In genomic region chr4:78533854-78534253, GRCh38 we compare ENCODE assay signal across 16 cellular contexts. TPM values are rescaled to one million over a fixed set of nuclear protein-coding genes. Genes with fewer than 3 reads are reported as not detected.
DNase-seq lines count a peak whose midpoint lies in the region; ATAC-seq and TF ChIP-seq lines count a peak whose summit lies in the region.
"Had no signal": no experiment of that assay in that cellular context is flagged by ENCODE, and none has a peak within 500 bp of the region (broad histone marks: within the 10 kb centered on the region; RNA-seq: fewer than 3 reads in every experiment).

No MANE protein-coding gene starts in this region.

- H3K9ac ChIP-seq in HCT116 (ENCODE audit: low read length), result peak overlapping the region; percentile 58

- H3K9me3 ChIP-seq in HCT116 (ENCODE audit: control insufficient read depth in 1 of 2, insufficient read depth in 1 of 2, low read depth in 1 of 2, low read length in 2 of 2), result no peaks in the 10 kb centered on the region
- H3K9me3 ChIP-seq in body of pancreas, result no peaks in the 10 kb centered on the region
- H3K9me3 ChIP-seq in mesodermal cell (ENCODE audit: control insufficient read depth, low read length), result peaks cover 4% of the 10 kb centered on the region
- no peaks in the 10 kb centered on the region for H3K9me3 ChIP-seq in suprapubic skin
- no peaks in the 10 kb centered on the region for H3K9me3 ChIP-seq in heart right ventricle
- H3K9me3 ChIP-seq: HAP-1 had no signal

- no peak for DNase-seq in HCT116 (ENCODE audit: low read depth, low spot score)
- DNase-seq in body of pancreas, result no peak
- DNase-seq in suprapubic skin (ENCODE audit: low spot score in 2 of 2), result no peak
- DNase-seq in MV-4-11 (lab: John Stamatoyannopoulos, UW), result no peak
- no peak for DNase-seq in heart right ventricle
- DNase-seq: COR-L47, EL, NCI-H1417, NCI-H1930, NCI-H2171, NCI-H446, NCI-H748 treated with DMSO at 0.1 percent for 48 hours had no signal

- no peaks in the 10 kb centered on the region for H4K20me1 ChIP-seq in HCT116 (ENCODE audit: insufficient read depth)

- POLR2A ChIA-PET in HCT116 (lab: Charles Lee), result interaction anchor here (0.9 to 1.3 kb wide), 5 partner anchors 11 to 474 kb away, joined by 3 to 4 read pairs (median 4); partner anchors contain the start of gene ANXA3

- H3K4me3 ChIP-seq in HCT116 (replicated peaks in 1 of 2; ENCODE audit: low read depth in 1 of 2, low read length in 2 of 2) (no peak overlapping the region), body of pancreas (no peak overlapping the region), mesodermal cell (ENCODE audit: extremely low read depth, insufficient read depth, low read length, poor library complexity, severe bottlenecking) (no peak overlapping the region), suprapubic skin (no peak overlapping the region), heart right ventricle (no peak overlapping the region)
- H3K4me3 ChIP-seq: HAP-1 had no signal

- 74 to 85% methylated on average over 5 of the region's 5 CpGs for WGBS in body of pancreas, 2 donors
- 70% methylated on average over 4 to 5 of the region's 5 CpGs for WGBS in mesodermal cell (ENCODE audit: insufficient coverage in 2 of 2), 2 experiments
- WGBS in suprapubic skin, result 74% methylated on average over 5 of the region's 5 CpGs
- 78% methylated on average over 5 of the region's 5 CpGs for WGBS in heart right ventricle, 2 donors

- no peaks in the 10 kb centered on the region for H3K9me2 ChIP-seq in HCT116 (ENCODE audit: insufficient read depth)

- TF ChIP-seq RAD21 in HCT116 (IDR thresholded peaks at IDR 0.05; ENCODE audit: low read depth), result no peak

- intact Hi-C loops in HCT116 (cut with micrococcal nuclease) (no loop called here), body of pancreas (cut with DNase I) (no loop called here), heart right ventricle (cut with DNase I) (no loop called here)

- BruUV-seq in HCT116 (replicated peaks; lab: Mats Ljungman, UMichigan), result TSS peak; percentile 88

- no peak for TF ChIP-seq EP300 in suprapubic skin (IDR thresholded peaks at IDR 0.05)

- TF ChIP-seq CTCF in HCT116 (IDR thresholded peaks at IDR 0.05 in 2 of 3, conservative IDR thresholded peaks at IDR 0.05 in 1 of 3; ENCODE audit: borderline replicate concordance in 1 of 3, insufficient read depth in 1 of 3, low read depth in 2 of 3, low read length in 2 of 3) (no peak), body of pancreas (IDR thresholded peaks at IDR 0.05) (no peak), suprapubic skin (IDR thresholded peaks at IDR 0.05) (no peak), heart right ventricle (IDR thresholded peaks at IDR 0.05) (no peak)

- H3K79me2 ChIP-seq in HCT116 (ENCODE audit: insufficient read depth, low read length), result no peaks in the 10 kb centered on the region

- H3K27ac ChIP-seq in HCT116 (ENCODE audit: low read depth, low read length) (peak overlapping the region; percentile 86), body of pancreas (peak overlapping the region; percentile 8 to 80 (median 77)), mesodermal cell (ENCODE audit: low read depth, low read length, severe bottlenecking) (peak overlapping the region; percentile 61), suprapubic skin (peak overlapping the region; percentile 45), heart right ventricle (no peak overlapping the region)

- H2AFZ ChIP-seq in HCT116 (ENCODE audit: low read depth, low read length, poor library complexity, severe bottlenecking), result no peak overlapping the region

- peak overlapping the region; percentile 55 for H3K4me2 ChIP-seq in HCT116 (ENCODE audit: low read length)

- H3K4me1 ChIP-seq in HCT116 (ENCODE audit: control insufficient read depth in 1 of 2, insufficient read depth in 2 of 2, low read length in 2 of 2) (peaks cover 31 to 70% of the 10 kb centered on the region in 2 experiments), body of pancreas (peaks cover 7% of the 10 kb centered on the region), mesodermal cell (ENCODE audit: control insufficient read depth, insufficient read depth, low read length, poor library complexity, severe bottlenecking) (peaks cover 13% of the 10 kb centered on the region), suprapubic skin (no peaks in the 10 kb centered on the region), heart right ventricle (no peaks in the 10 kb centered on the region)
- H3K4me1 ChIP-seq: HAP-1 had no signal

- RAD21 ChIA-PET in HCT116 (lab: Charles Lee; ENCODE audit: low non-redundant PET in 1 of 2, low total read pairs in 2 of 2, uncharacterized antibody in 2 of 2, unreplicated experiment in 2 of 2), result interaction anchor here (0.6 to 1.1 kb wide), 2 partner anchors 35 to 474 kb away, joined by 4 to 7 read pairs; no protein-coding TSS in a partner anchor

- H3K27me3 ChIP-seq in HCT116 (ENCODE audit: insufficient read depth, low read length) (no peaks in the 10 kb centered on the region), body of pancreas (no peaks in the 10 kb centered on the region), suprapubic skin (no peaks in the 10 kb centered on the region), heart right ventricle (no peaks in the 10 kb centered on the region)

- TF ChIP-seq POLR2A in HCT116 (IDR thresholded peaks at IDR 0.05; ENCODE audit: borderline replicate concordance, extremely low read depth, insufficient read depth, insufficient read length) (no peak), body of pancreas (IDR thresholded peaks at IDR 0.05) (no peak), suprapubic skin (IDR thresholded peaks at IDR 0.05) (no peak)

- ATAC-seq in HCT116 (peak; percentile 36), body of pancreas (no peak), heart right ventricle (no peak), HG03460 (IDR thresholded peaks at IDR 0.05; ENCODE audit: unreplicated experiment) (no peak)

- CTCF ChIA-PET in HCT116 (lab: Charles Lee), result no interaction called here

- H3K36me3 ChIP-seq in HCT116 (ENCODE audit: control insufficient read depth in 1 of 2, insufficient read depth in 2 of 2, low read length in 2 of 2) (no peaks in the 10 kb centered on the region), body of pancreas (replicated peaks in 1 of 2; ENCODE audit: insufficient read depth in 1 of 2, low read depth in 2 of 2) (no peaks in the 10 kb centered on the region), mesodermal cell (ENCODE audit: control insufficient read depth, insufficient read depth, low read length) (no peaks in the 10 kb centered on the region), suprapubic skin (no peaks in the 10 kb centered on the region), heart right ventricle (no peaks in the 10 kb centered on the region)
- H3K36me3 ChIP-seq: HAP-1 had no signal

TF ChIP-seq in HCT116, 20 proteins besides CTCF, POLR2A, EP300 and RAD21:
- no peak for TF ChIP-seq CEBPB (IDR thresholded peaks at IDR 0.05; ENCODE audit: low read depth)
- TF ChIP-seq SRF (IDR thresholded peaks at IDR 0.05; ENCODE audit: low read depth), result no peak
- TF ChIP-seq EZH2 (IDR thresholded peaks at IDR 0.05), result no peak
- TF ChIP-seq MAX (IDR thresholded peaks at IDR 0.05), result no peak; the same call in 1 of the 2 replicates

RNA-seq across cellular contexts. Expression of gene ANXA3, which starts 17.7 kb away (rescaled TPM):
- total RNA-seq in HCT116 (2021; ENCODE audit: unreplicated experiment) (158 TPM), body of pancreas (10 to 100 TPM; 35.9 to 65.1 TPM), suprapubic skin (10 to 100 TPM; 13.8 to 36.7 (median 19.8) TPM), heart right ventricle (10 to 100 TPM; 10.2 to 72.5 (median 18.9) TPM)
- 112 and 134 TPM in 2 replicates for polyA plus RNA-seq in HCT116 (2012)
- 28.9 TPM for polyA plus RNA-seq in mesodermal cell (2013, experiment 1 of 2)
- polyA plus RNA-seq in mesodermal cell (2013, experiment 2 of 2), result 49.8 TPM
- polyA plus RNA-seq in heart right ventricle, result 100 to 1,000 TPM in 1 of 2 donors, 10 to 100 TPM in 1; 27.7 to 181 TPM
- total RNA-seq: LHCN-M2 had no signal

Comparison
In these comparisons a context has a peak if more than half of its experiments do, and no peak if none do; other contexts are left out.
1. H3K27ac ChIP-seq: peak in HCT116 (single experiment), body of pancreas (4 of 4), mesodermal cell (single experiment) and suprapubic skin (single experiment); none in heart right ventricle (0 of 10).